32 cellular contexts compared by ENCODE assay signal in the genomic region with DNA sequence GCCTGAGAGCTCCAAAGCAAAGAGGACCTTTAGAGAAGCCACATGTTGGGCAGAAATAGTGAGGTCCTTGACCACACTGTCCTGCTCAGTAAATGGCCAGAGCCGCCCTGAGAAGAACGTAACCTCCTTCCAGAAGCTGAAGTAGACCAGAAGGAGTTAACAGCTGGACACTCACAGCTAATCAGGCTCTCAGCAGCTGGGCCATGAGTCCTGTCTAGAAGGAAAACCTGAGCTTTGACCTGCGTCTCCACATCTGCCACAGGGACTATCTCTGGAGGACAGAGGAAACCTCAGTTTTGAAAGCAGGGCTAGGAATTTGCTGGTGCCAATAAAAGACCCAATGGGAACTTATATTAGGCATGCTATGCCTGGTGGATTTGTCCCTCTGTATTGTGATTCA.
"Had no signal": no experiment of that assay in that cellular context is flagged by ENCODE, and none has a peak within 500 bp of the region (broad histone marks: within the 10 kb centered on the region; RNA-seq: fewer than 3 reads in every experiment).

No MANE protein-coding gene starts in this region.

- H3K27ac Mint-ChIP-seq: activated CD4-positive, alpha-beta memory T cell treated with anti-CD3 and anti-CD28 coated beads, Interleukin-2, amount 10 ng/mL, durations not matched to agents 7 days and 5 days; activated CD4-positive, alpha-beta T cell treated with anti-CD3 and anti-CD28 coated beads for 36 hours; activated CD4-positive, alpha-beta T cell treated with anti-CD3 and anti-CD28 coated beads, Interleukin-2, amount 10 ng/mL, durations not matched to agents 7 days and 5 days; activated CD8-positive, alpha-beta T cell treated with anti-CD3 and anti-CD28 coated beads, Interleukin-2, amount 10 ng/mL, durations not matched to agents 7 days and 5 days; activated naive CD4-positive, alpha-beta T cell treated with anti-CD3 and anti-CD28 coated beads, Interleukin-2, amount 10 ng/mL, durations not matched to agents 7 days and 5 days; activated naive CD4-positive, alpha-beta T cell treated with anti-CD3 and anti-CD28 coated beads, Interleukin-2, amount 50 U/mL, for 24 hours; activated naive CD8-positive, alpha-beta T cell; activated naive CD8-positive, alpha-beta T cell treated with anti-CD3 and anti-CD28 coated beads, Interleukin-2, amount 10 ng/mL, durations not matched to agents 7 days and 5 days; activated naive CD8-positive, alpha-beta T cell treated with anti-CD3 and anti-CD28 coated beads, Interleukin-2, amount 50 U/mL, for 24 hours; activated T-cell treated with anti-CD3 and anti-CD28 coated beads, Interleukin-2, amount 50 U/mL, for 24 hours; activated T-helper 2 cell treated with anti-CD3 and anti-CD28 coated beads, Interferon-gamma antibody, Interleukin-2, Interleukin-4, amounts not matched to agents 10 μg/mL and 5 μg/mL and 100 μg/mL, durations not matched to agents 14 hours and 24 hours and 36 hours; brain; T-helper 1 cell treated with Interleukin-12 subunit alpha and Interleukin-12 subunit beta and Interleukin-4 antibody, amounts not matched to agents 30 μg/mL and 1 μg/mL, for 36 hours; T-helper 2 cell treated with Interferon-gamma antibody and Interleukin-4, amounts not matched to agents 5 μg/mL and 100 μg/mL, for 36 hours; WTC11 had no signal

- H3K9me3 Mint-ChIP-seq: activated CD4-positive, alpha-beta memory T cell treated with anti-CD3 and anti-CD28 coated beads, Interleukin-2, amount 10 ng/mL, durations not matched to agents 7 days and 5 days; activated CD4-positive, alpha-beta T cell treated with anti-CD3 and anti-CD28 coated beads, Interleukin-2, amount 10 ng/mL, durations not matched to agents 7 days and 5 days; activated naive CD4-positive, alpha-beta T cell treated with anti-CD3 and anti-CD28 coated beads, Interleukin-2, amount 10 ng/mL, durations not matched to agents 7 days and 5 days; activated naive CD4-positive, alpha-beta T cell treated with anti-CD3 and anti-CD28 coated beads, Interleukin-2, amount 50 U/mL, for 24 hours; activated naive CD8-positive, alpha-beta T cell treated with anti-CD3 and anti-CD28 coated beads, Interleukin-2, amount 10 ng/mL, durations not matched to agents 7 days and 5 days; activated naive CD8-positive, alpha-beta T cell treated with anti-CD3 and anti-CD28 coated beads, Interleukin-2, amount 50 U/mL, for 24 hours; activated T-cell treated with anti-CD3 and anti-CD28 coated beads, Interleukin-2, amount 50 U/mL, for 24 hours; activated T-helper 2 cell treated with anti-CD3 and anti-CD28 coated beads, Interferon-gamma antibody, Interleukin-2, Interleukin-4, amounts not matched to agents 10 μg/mL and 5 μg/mL and 100 μg/mL, durations not matched to agents 14 hours and 24 hours and 36 hours; central memory CD8-positive, alpha-beta T cell; T-helper 1 cell treated with Interleukin-12 subunit alpha and Interleukin-12 subunit beta and Interleukin-4 antibody, amounts not matched to agents 30 μg/mL and 1 μg/mL, for 36 hours; T-helper 2 cell treated with Interferon-gamma antibody and Interleukin-4, amounts not matched to agents 5 μg/mL and 100 μg/mL, for 36 hours had no signal

- H3K36me3 Mint-ChIP-seq: activated naive CD4-positive, alpha-beta T cell treated with anti-CD3 and anti-CD28 coated beads, Interleukin-2, amount 10 ng/mL, durations not matched to agents 7 days and 5 days had no signal

- H3K27me3 Mint-ChIP-seq: activated CD4-positive, alpha-beta memory T cell treated with anti-CD3 and anti-CD28 coated beads, Interleukin-2, amount 10 ng/mL, durations not matched to agents 7 days and 5 days; activated CD4-positive, alpha-beta T cell treated with anti-CD3 and anti-CD28 coated beads for 36 hours; activated CD4-positive, alpha-beta T cell treated with anti-CD3 and anti-CD28 coated beads, Interleukin-2, amount 10 ng/mL, durations not matched to agents 7 days and 5 days; activated naive CD4-positive, alpha-beta T cell treated with anti-CD3 and anti-CD28 coated beads, Interleukin-2, amount 50 U/mL, for 24 hours; activated naive CD8-positive, alpha-beta T cell; activated naive CD8-positive, alpha-beta T cell treated with anti-CD3 and anti-CD28 coated beads, Interleukin-2, amount 10 ng/mL, durations not matched to agents 7 days and 5 days; activated naive CD8-positive, alpha-beta T cell treated with anti-CD3 and anti-CD28 coated beads, Interleukin-2, amount 50 U/mL, for 24 hours; activated T-cell treated with anti-CD3 and anti-CD28 coated beads, Interleukin-2, amount 50 U/mL, for 24 hours; central memory CD8-positive, alpha-beta T cell had no signal

- ATAC-seq: activated CD4-positive, alpha-beta T cell treated with anti-CD3 and anti-CD28 coated beads for 36 hours; activated CD4-positive, CD25-positive, alpha-beta regulatory T cell treated with anti-CD3 and anti-CD28 coated beads, Interleukin-2, amount 50 U/mL, for 24 hours; activated CD8-positive, alpha-beta T cell treated with anti-CD3 and anti-CD28 coated beads, Interleukin-2, amount 10 ng/mL, durations not matched to agents 7 days and 5 days; activated naive CD8-positive, alpha-beta T cell treated with anti-CD3 and anti-CD28 coated beads, Interleukin-2, amount 50 U/mL, for 24 hours; WTC11 had no signal

- H3K4me1 Mint-ChIP-seq: activated CD4-positive, alpha-beta memory T cell treated with anti-CD3 and anti-CD28 coated beads, Interleukin-2, amount 10 ng/mL, durations not matched to agents 7 days and 5 days; activated CD4-positive, alpha-beta T cell treated with anti-CD3 and anti-CD28 coated beads, Interleukin-2, amount 10 ng/mL, durations not matched to agents 7 days and 5 days; activated naive CD4-positive, alpha-beta T cell treated with anti-CD3 and anti-CD28 coated beads, Interleukin-2, amount 10 ng/mL, durations not matched to agents 7 days and 5 days; activated naive CD8-positive, alpha-beta T cell treated with anti-CD3 and anti-CD28 coated beads, Interleukin-2, amount 10 ng/mL, durations not matched to agents 7 days and 5 days; brain had no signal

- H3K4me3 Mint-ChIP-seq: activated CD4-positive, alpha-beta memory T cell treated with anti-CD3 and anti-CD28 coated beads, Interleukin-2, amount 10 ng/mL, durations not matched to agents 7 days and 5 days; activated CD4-positive, alpha-beta T cell treated with anti-CD3 and anti-CD28 coated beads for 36 hours; activated CD4-positive, alpha-beta T cell treated with anti-CD3 and anti-CD28 coated beads, Interleukin-2, amount 10 ng/mL, durations not matched to agents 7 days and 5 days; activated CD8-positive, alpha-beta T cell treated with anti-CD3 and anti-CD28 coated beads, Interleukin-2, amount 10 ng/mL, durations not matched to agents 7 days and 5 days; activated naive CD4-positive, alpha-beta T cell treated with anti-CD3 and anti-CD28 coated beads, Interleukin-2, amount 10 ng/mL, durations not matched to agents 7 days and 5 days; activated naive CD4-positive, alpha-beta T cell treated with anti-CD3 and anti-CD28 coated beads, Interleukin-2, amount 50 U/mL, for 24 hours; activated naive CD8-positive, alpha-beta T cell; activated naive CD8-positive, alpha-beta T cell treated with anti-CD3 and anti-CD28 coated beads, Interleukin-2, amount 10 ng/mL, durations not matched to agents 7 days and 5 days; activated naive CD8-positive, alpha-beta T cell treated with anti-CD3 and anti-CD28 coated beads, Interleukin-2, amount 50 U/mL, for 24 hours; activated T-cell treated with anti-CD3 and anti-CD28 coated beads, Interleukin-2, amount 50 U/mL, for 24 hours; brain; central memory CD8-positive, alpha-beta T cell; T-helper 1 cell treated with Interleukin-12 subunit alpha and Interleukin-12 subunit beta and Interleukin-4 antibody, amounts not matched to agents 30 μg/mL and 1 μg/mL, for 36 hours; T-helper 2 cell treated with Interferon-gamma antibody and Interleukin-4, amounts not matched to agents 5 μg/mL and 100 μg/mL, for 36 hours; WTC11 had no signal

- DNase-seq: activated CD4-positive, alpha-beta memory T cell treated with anti-CD3 and anti-CD28 coated beads, Interleukin-2, amount 10 ng/mL, durations not matched to agents 7 days and 5 days; activated CD4-positive, alpha-beta T cell treated with anti-CD3 and anti-CD28 coated beads for 1 hour; activated CD4-positive, alpha-beta T cell treated with anti-CD3 and anti-CD28 coated beads for 36 hours; activated CD4-positive, alpha-beta T cell treated with anti-CD3 and anti-CD28 coated beads, Interleukin-2, amount 10 ng/mL, durations not matched to agents 7 days and 5 days; activated CD4-positive, alpha-beta T cell treated with anti-CD3 and anti-CD28 coated beads, Interleukin-2, amount 50 U/mL, for 48 hours; activated CD4-positive, CD25-positive, alpha-beta regulatory T cell; activated CD8-positive, alpha-beta memory T cell treated with anti-CD3 and anti-CD28 coated beads, Interleukin-2, amount 50 U/mL, for 48 hours; activated CD8-positive, alpha-beta T cell treated with anti-CD3 and anti-CD28 coated beads, Interleukin-2, amount 10 ng/mL, durations not matched to agents 7 days and 5 days; activated effector memory CD4-positive, alpha-beta T cell treated with Interleukin-2 at 50 U/mL for 16 hours; activated gamma-delta T cell; activated naive CD4-positive, alpha-beta T cell treated with anti-CD3 and anti-CD28 coated beads, Interleukin-2, amount 10 ng/mL, durations not matched to agents 7 days and 5 days; activated naive CD4-positive, alpha-beta T cell treated with Interleukin-2 at 50 U/mL for 16 hours; activated naive CD8-positive, alpha-beta T cell treated with anti-CD3 and anti-CD28 coated beads, Interleukin-2, amount 10 ng/mL, durations not matched to agents 7 days and 5 days; activated naive CD8-positive, alpha-beta T cell treated with anti-CD3 and anti-CD28 coated beads, Interleukin-2, amount 50 U/mL, for 24 hours; activated T-cell treated with anti-CD3 and anti-CD28 coated beads, Interleukin-2, amount 50 U/mL, for 24 hours; activated T-cell treated with anti-CD3 and anti-CD28 coated beads, Interleukin-2, amount 50 U/mL, for 48 hours; amygdala; anterior cingulate cortex; cerebellar nuclear complex; T-helper 1 cell; T-helper 2 cell; T-helper 9 cell; WERI-Rb-1 had no signal
